ENCODE assay signal across 39 cellular contexts in genomic region chrX:45681891-45682290, GRCh38.
"Had no signal": no experiment of that assay in that cellular context is flagged by ENCODE, and none has a peak within 500 bp of the region (broad histone marks: within the 10 kb centered on the region; RNA-seq: fewer than 3 reads in every experiment).

No MANE protein-coding gene starts in this region.

- H3K4me1 ChIP-seq: adrenal gland, ascending aorta, body of pancreas, breast epithelium had no signal

- H3K4me1 Mint-ChIP-seq: activated naive CD4-positive, alpha-beta T cell treated with anti-CD3 and anti-CD28 coated beads, Interleukin-2, amount 10 ng/mL, durations not matched to agents 7 days and 5 days; activated naive CD8-positive, alpha-beta T cell treated with anti-CD3 and anti-CD28 coated beads for 36 hours; activated naive CD8-positive, alpha-beta T cell treated with anti-CD3 and anti-CD28 coated beads, Interleukin-2, amount 10 ng/mL, durations not matched to agents 7 days and 5 days; activated T-helper 17 cell treated with anti-CD3 and anti-CD28 coated beads, Interleukin-2, amount 50 U/mL, for 72 hours; brain; central memory CD8-positive, alpha-beta T cell had no signal

- H3K27ac Mint-ChIP-seq: activated naive CD4-positive, alpha-beta T cell treated with anti-CD3 and anti-CD28 coated beads for 36 hours; activated naive CD4-positive, alpha-beta T cell treated with anti-CD3 and anti-CD28 coated beads, Interleukin-2, amount 10 ng/mL, durations not matched to agents 7 days and 5 days; activated naive CD4-positive, alpha-beta T cell treated with anti-CD3 and anti-CD28 coated beads, Interleukin-2, amount 50 U/mL, for 24 hours; activated naive CD4-positive, alpha-beta T cell treated with anti-CD3 and anti-CD28 coated beads, Interleukin-2, amount 50 U/mL, for 72 hours; activated naive CD8-positive, alpha-beta T cell; activated naive CD8-positive, alpha-beta T cell treated with anti-CD3 and anti-CD28 coated beads for 36 hours; activated naive CD8-positive, alpha-beta T cell treated with anti-CD3 and anti-CD28 coated beads, Interleukin-2, amount 10 ng/mL, durations not matched to agents 7 days and 5 days; activated naive CD8-positive, alpha-beta T cell treated with anti-CD3 and anti-CD28 coated beads, Interleukin-2, amount 50 U/mL, for 24 hours; activated T-cell treated with anti-CD3 and anti-CD28 coated beads, Interleukin-2, amount 50 U/mL, for 24 hours; activated T-cell treated with anti-CD3 and anti-CD28 coated beads, Interleukin-2, amount 50 U/mL, for 72 hours; activated T-helper 1 cell treated with anti-CD3 and anti-CD28 coated beads, Interleukin-12 subunit alpha, Interleukin-12 subunit beta, Interleukin-2, Interleukin-4 antibody, amounts not matched to agents 30 ng/mL and 10 ng/mL and 1 ng/mL, durations not matched to agents 14 hours and 24 hours and 36 hours; activated T-helper 17 cell treated with anti-CD3 and anti-CD28 coated beads, Interleukin-2, amount 50 U/mL, for 72 hours; activated T-helper 2 cell treated with anti-CD3 and anti-CD28 coated beads, Interferon-gamma antibody, Interleukin-2, Interleukin-4, amounts not matched to agents 10 μg/mL and 5 μg/mL and 100 μg/mL, durations not matched to agents 14 hours and 24 hours and 36 hours; brain had no signal

- H3K9me3 Mint-ChIP-seq: activated naive CD4-positive, alpha-beta T cell treated with anti-CD3 and anti-CD28 coated beads for 36 hours; activated naive CD4-positive, alpha-beta T cell treated with anti-CD3 and anti-CD28 coated beads, Interleukin-2, amount 10 ng/mL, durations not matched to agents 7 days and 5 days; activated naive CD4-positive, alpha-beta T cell treated with anti-CD3 and anti-CD28 coated beads, Interleukin-2, amount 50 U/mL, for 24 hours; activated naive CD4-positive, alpha-beta T cell treated with anti-CD3 and anti-CD28 coated beads, Interleukin-2, amount 50 U/mL, for 72 hours; activated naive CD8-positive, alpha-beta T cell treated with anti-CD3 and anti-CD28 coated beads for 36 hours; activated naive CD8-positive, alpha-beta T cell treated with anti-CD3 and anti-CD28 coated beads, Interleukin-2, amount 10 ng/mL, durations not matched to agents 7 days and 5 days; activated naive CD8-positive, alpha-beta T cell treated with anti-CD3 and anti-CD28 coated beads, Interleukin-2, amount 50 U/mL, for 24 hours; activated T-cell treated with anti-CD3 and anti-CD28 coated beads, Interleukin-2, amount 50 U/mL, for 24 hours; activated T-cell treated with anti-CD3 and anti-CD28 coated beads, Interleukin-2, amount 50 U/mL, for 4 hours; activated T-helper 1 cell treated with anti-CD3 and anti-CD28 coated beads, Interleukin-12 subunit alpha, Interleukin-12 subunit beta, Interleukin-2, Interleukin-4 antibody, amounts not matched to agents 30 ng/mL and 10 ng/mL and 1 ng/mL, durations not matched to agents 14 hours and 24 hours and 36 hours; activated T-helper 17 cell treated with anti-CD3 and anti-CD28 coated beads, Interleukin-2, amount 50 U/mL, for 72 hours; activated T-helper 2 cell treated with anti-CD3 and anti-CD28 coated beads, Interferon-gamma antibody, Interleukin-2, Interleukin-4, amounts not matched to agents 10 μg/mL and 5 μg/mL and 100 μg/mL, durations not matched to agents 14 hours and 24 hours and 36 hours; central memory CD8-positive, alpha-beta T cell had no signal

- H3K9me3 ChIP-seq: adrenal gland, ascending aorta, body of pancreas, breast epithelium had no signal

- DNase-seq: activated effector memory CD4-positive, alpha-beta T cell treated with anti-CD3 and anti-CD28 coated beads, Interleukin-2, amount 50 U/mL, for 16 hours; activated effector memory CD4-positive, alpha-beta T cell treated with Interleukin-2 at 50 U/mL for 16 hours; activated gamma-delta T cell; activated gamma-delta T cell treated with Interleukin-2 at 50 U/mL for 16 hours; activated naive CD4-positive, alpha-beta T cell; activated naive CD4-positive, alpha-beta T cell treated with anti-CD3 and anti-CD28 coated beads for 36 hours; activated naive CD4-positive, alpha-beta T cell treated with anti-CD3 and anti-CD28 coated beads, Interleukin-2, amount 10 ng/mL, durations not matched to agents 7 days and 5 days; activated naive CD4-positive, alpha-beta T cell treated with anti-CD3 and anti-CD28 coated beads, Interleukin-2, amount 50 U/mL, for 16 hours; activated naive CD4-positive, alpha-beta T cell treated with Interleukin-2 at 50 U/mL for 16 hours; activated naive CD8-positive, alpha-beta T cell treated with anti-CD3 and anti-CD28 coated beads for 36 hours; activated naive CD8-positive, alpha-beta T cell treated with anti-CD3 and anti-CD28 coated beads, Interleukin-2, amount 10 ng/mL, durations not matched to agents 7 days and 5 days; activated naive CD8-positive, alpha-beta T cell treated with anti-CD3 and anti-CD28 coated beads, Interleukin-2, amount 50 U/mL, for 24 hours; activated T-cell treated with anti-CD3 and anti-CD28 coated beads, Interleukin-2, amount 50 U/mL, for 24 hours; activated T-cell treated with anti-CD3 and anti-CD28 coated beads, Interleukin-2, amount 50 U/mL, for 4 hours; activated T-cell treated with anti-CD3 and anti-CD28 coated beads, Interleukin-2, amount 50 U/mL, for 48 hours; activated T-cell treated with anti-CD3 and anti-CD28 coated beads, Interleukin-2, amount 50 U/mL, for 72 hours; adrenal gland; amniotic stem cell; amygdala; anterior cingulate cortex; aorta; body of pancreas; brain microvascular endothelial cell; caudate nucleus; central memory CD4-positive, alpha-beta T cell; cerebellar nuclear complex had no signal

- H3K27ac ChIP-seq: adrenal gland, ascending aorta, body of pancreas, brain microvascular endothelial cell, breast epithelium, cardiac muscle cell had no signal

- H3K36me3 ChIP-seq: adrenal gland, ascending aorta, brain microvascular endothelial cell, breast epithelium, cardiac muscle cell had no signal

- H3K4me3 Mint-ChIP-seq: activated naive CD4-positive, alpha-beta T cell treated with anti-CD3 and anti-CD28 coated beads for 36 hours; activated naive CD4-positive, alpha-beta T cell treated with anti-CD3 and anti-CD28 coated beads, Interleukin-2, amount 10 ng/mL, durations not matched to agents 7 days and 5 days; activated naive CD4-positive, alpha-beta T cell treated with anti-CD3 and anti-CD28 coated beads, Interleukin-2, amount 50 U/mL, for 24 hours; activated naive CD8-positive, alpha-beta T cell; activated naive CD8-positive, alpha-beta T cell treated with anti-CD3 and anti-CD28 coated beads for 36 hours; activated naive CD8-positive, alpha-beta T cell treated with anti-CD3 and anti-CD28 coated beads, Interleukin-2, amount 10 ng/mL, durations not matched to agents 7 days and 5 days; activated naive CD8-positive, alpha-beta T cell treated with anti-CD3 and anti-CD28 coated beads, Interleukin-2, amount 50 U/mL, for 24 hours; activated T-cell treated with anti-CD3 and anti-CD28 coated beads, Interleukin-2, amount 50 U/mL, for 24 hours; activated T-cell treated with anti-CD3 and anti-CD28 coated beads, Interleukin-2, amount 50 U/mL, for 4 hours; activated T-cell treated with anti-CD3 and anti-CD28 coated beads, Interleukin-2, amount 50 U/mL, for 72 hours; activated T-helper 1 cell treated with anti-CD3 and anti-CD28 coated beads, Interleukin-12 subunit alpha, Interleukin-12 subunit beta, Interleukin-2, Interleukin-4 antibody, amounts not matched to agents 30 ng/mL and 10 ng/mL and 1 ng/mL, durations not matched to agents 14 hours and 24 hours and 36 hours; activated T-helper 17 cell treated with anti-CD3 and anti-CD28 coated beads, Interleukin-2, amount 50 U/mL, for 72 hours; brain; central memory CD8-positive, alpha-beta T cell had no signal

- H3K36me3 Mint-ChIP-seq: activated naive CD4-positive, alpha-beta T cell treated with anti-CD3 and anti-CD28 coated beads, Interleukin-2, amount 10 ng/mL, durations not matched to agents 7 days and 5 days; activated naive CD4-positive, alpha-beta T cell treated with anti-CD3 and anti-CD28 coated beads, Interleukin-2, amount 50 U/mL, for 24 hours; activated naive CD4-positive, alpha-beta T cell treated with anti-CD3 and anti-CD28 coated beads, Interleukin-2, amount 50 U/mL, for 72 hours; activated naive CD8-positive, alpha-beta T cell; activated naive CD8-positive, alpha-beta T cell treated with anti-CD3 and anti-CD28 coated beads for 36 hours; activated naive CD8-positive, alpha-beta T cell treated with anti-CD3 and anti-CD28 coated beads, Interleukin-2, amount 10 ng/mL, durations not matched to agents 7 days and 5 days; brain had no signal

- H3K27me3 Mint-ChIP-seq: activated naive CD4-positive, alpha-beta T cell treated with anti-CD3 and anti-CD28 coated beads, Interleukin-2, amount 10 ng/mL, durations not matched to agents 7 days and 5 days; activated naive CD4-positive, alpha-beta T cell treated with anti-CD3 and anti-CD28 coated beads, Interleukin-2, amount 50 U/mL, for 24 hours; activated naive CD8-positive, alpha-beta T cell; activated T-helper 17 cell treated with anti-CD3 and anti-CD28 coated beads, Interleukin-2, amount 50 U/mL, for 72 hours; brain; central memory CD8-positive, alpha-beta T cell had no signal

- H3K4me3 ChIP-seq: adrenal gland, ascending aorta, body of pancreas, breast epithelium, cardiac muscle cell had no signal

- ATAC-seq: activated naive CD4-positive, alpha-beta T cell treated with anti-CD3 and anti-CD28 coated beads, Interleukin-2, amount 50 U/mL, for 72 hours; activated naive CD8-positive, alpha-beta T cell treated with anti-CD3 and anti-CD28 coated beads, Interleukin-2, amount 50 U/mL, for 24 hours; activated T-cell treated with anti-CD3 and anti-CD28 coated beads, Interleukin-2, amount 50 U/mL, for 4 hours; activated T-cell treated with anti-CD3 and anti-CD28 coated beads, Interleukin-2, amount 50 U/mL, for 72 hours; activated T-helper 17 cell treated with anti-CD3 and anti-CD28 coated beads, Interleukin-2, amount 50 U/mL, for 72 hours; body of pancreas had no signal

- FAIRE-seq: astrocyte, bronchial epithelial cell had no signal

- H3K27me3 ChIP-seq: adrenal gland, ascending aorta, body of pancreas, brain microvascular endothelial cell, cardiac muscle cell had no signal
